ENCODE assay signal across 15 cellular contexts in genomic region chr2:24231461-24231881, GRCh38. TPM values are rescaled to one million over a fixed set of nuclear protein-coding genes. Genes with fewer than 3 reads are reported as not detected.
A peak's percentile ranks its signal among the peaks of the same experiment; 100 is the strongest.
DNase-seq lines count a peak whose midpoint lies in the region; ATAC-seq and TF ChIP-seq lines count a peak whose summit lies in the region.
"Had no signal": no experiment of that assay in that cellular context is flagged by ENCODE, and none has a peak within 500 bp of the region (broad histone marks: within the 10 kb centered on the region; RNA-seq: fewer than 3 reads in every experiment).

No MANE protein-coding gene starts in this region.

- ATAC-seq in HG03571 (IDR thresholded peaks at IDR 0.05; ENCODE audit: unreplicated experiment) (no peak), GM19328 (IDR thresholded peaks at IDR 0.05; ENCODE audit: unreplicated experiment) (no peak)
- ATAC-seq: activated CD4-positive, CD25-positive, alpha-beta regulatory T cell treated with anti-CD3 and anti-CD28 coated beads, Interleukin-2, amount 50 U/mL, for 24 hours had no signal

- H3K36me3 ChIP-seq in brain microvascular endothelial cell (replicated peaks) (no peaks in the 10 kb centered on the region), skeletal muscle satellite cell (ENCODE audit: insufficient read depth, low read length) (no peaks in the 10 kb centered on the region)

- TF ChIP-seq CTCF in brain microvascular endothelial cell (IDR thresholded peaks at IDR 0.05; ENCODE audit: low read depth, low read length, missing control alignments) = no peak

- H3K9me3 ChIP-seq in skeletal muscle satellite cell (replicated peaks; ENCODE audit: low read length) = no peaks in the 10 kb centered on the region

- H3K4me1 ChIP-seq in skeletal muscle satellite cell (ENCODE audit: control insufficient read depth, insufficient read depth, low read length) = peaks cover 7% of the 10 kb centered on the region

- peak overlapping the region; percentile 25 for H3K27ac ChIP-seq in brain microvascular endothelial cell
- H3K27ac ChIP-seq: C4-2B had no signal

- in situ Hi-C loops in brain microvascular endothelial cell (cut with HindIII; ENCODE audit: low pct_ligation_motif_present, low sequenced_read_pairs) = no loop called here

- no peaks in the 10 kb centered on the region for H3K27me3 ChIP-seq in brain microvascular endothelial cell (replicated peaks)
- H3K27me3 ChIP-seq in skeletal muscle satellite cell (ENCODE audit: control insufficient read depth, insufficient read depth, low read length) = no peaks in the 10 kb centered on the region

- DNase-seq in LHCN-M2 (ENCODE audit: low read depth) = peak; percentile 30
- peak; percentile 54 for DNase-seq in brain microvascular endothelial cell
- peak; percentile 60 for DNase-seq in iris pigment epithelial cell (ENCODE audit: low read depth)
- no peak for DNase-seq in DMS153 (lab: John Stamatoyannopoulos, UW)
- DNase-seq in KG1 (lab: John Stamatoyannopoulos, UW) = no peak
- DNase-seq: activated naive CD8-positive, alpha-beta T cell treated with anti-CD3 and anti-CD28 coated beads, Interleukin-2, amount 10 ng/mL, durations not matched to agents 7 days and 5 days; dermis blood vessel endothelial cell; NCI-H1092 treated with DMSO at 0.1 percent for 48 hours; NCI-H345 had no signal

- peak overlapping the region; percentile 23 for H3K4me2 ChIP-seq in skeletal muscle satellite cell (ENCODE audit: low read length)

- no peak overlapping the region for H3K4me3 ChIP-seq in brain microvascular endothelial cell (ENCODE audit: low read depth, low read length)
- no peak overlapping the region for H3K4me3 ChIP-seq in skeletal muscle satellite cell (ENCODE audit: low read length)

- no peak overlapping the region for H3K9ac ChIP-seq in skeletal muscle satellite cell (ENCODE audit: low read depth, low read length)

RNA-seq across cellular contexts. Expression of gene FAM228A, which starts 56.6 kb away (rescaled TPM):
- total RNA-seq in LHCN-M2 (2014; rRNA removed) = not detected in 2 replicates
- polyA plus RNA-seq in LHCN-M2 (2012) = 0.05 TPM
- total RNA-seq in skeletal muscle satellite cell (2012; rRNA removed) = under 0.01 and 0.87 TPM in 2 replicates
- total RNA-seq: dermis blood vessel endothelial cell, G401 had no signal

Comparison
In these comparisons a context has a peak if more than half of its experiments do, and no peak if none do; other contexts are left out.
1. DNase-seq: peak in LHCN-M2 (single experiment), brain microvascular endothelial cell (single experiment) and iris pigment epithelial cell (single experiment); none in DMS153 (single experiment) and KG1 (single experiment).